ENCODE assay signal across 10 cellular contexts in genomic region chr11:73414977-73415492, GRCh38. TPM values are rescaled to one million over a fixed set of nuclear protein-coding genes. Genes with fewer than 3 reads are reported as not detected.
DNase-seq lines count a peak whose midpoint lies in the region; ATAC-seq and TF ChIP-seq lines count a peak whose summit lies in the region.
"Had no signal": no experiment of that assay in that cellular context is flagged by ENCODE, and none has a peak within 500 bp of the region (broad histone marks: within the 10 kb centered on the region; RNA-seq: fewer than 3 reads in every experiment).

No MANE protein-coding gene starts in this region.

- H3K36me3 Mint-ChIP-seq in activated CD8-positive, alpha-beta T cell treated with anti-CD3 and anti-CD28 coated beads for 36 hours (ENCODE audit: low read depth), result no peaks in the 10 kb centered on the region
- H3K36me3 Mint-ChIP-seq in activated naive CD8-positive, alpha-beta T cell treated with anti-CD3 and anti-CD28 coated beads, Interleukin-2, amount 50 U/mL, for 24 hours (ENCODE audit: low read depth), result peaks cover 8% of the 10 kb centered on the region

- DNase-seq in SK-N-SH (no peak), iris pigment epithelial cell (ENCODE audit: low read depth) (peak; percentile 93)
- DNase-seq in activated CD8-positive, alpha-beta T cell treated with anti-CD3 and anti-CD28 coated beads for 36 hours, result no peak
- DNase-seq in activated naive CD8-positive, alpha-beta T cell treated with anti-CD3 and anti-CD28 coated beads, Interleukin-2, amount 50 U/mL, for 24 hours, result no peak
- DNase-seq: activated T-cell treated with anti-CD3 and anti-CD28 coated beads, Interleukin-2, amount 50 U/mL, for 48 hours; foreskin keratinocyte had no signal

- intact Hi-C loops in activated CD8-positive, alpha-beta T cell treated with anti-CD3 and anti-CD28 coated beads for 36 hours (cut with micrococcal nuclease), result no loop called here

- no peak for ATAC-seq in SK-N-SH treated with all-trans-retinoic acid at 6 μM for 48 hours
- peak; percentile 10 for ATAC-seq in activated CD8-positive, alpha-beta T cell treated with anti-CD3 and anti-CD28 coated beads for 36 hours
- ATAC-seq in activated naive CD8-positive, alpha-beta T cell treated with anti-CD3 and anti-CD28 coated beads, Interleukin-2, amount 50 U/mL, for 24 hours, result no peak
- ATAC-seq in GM18520 (IDR thresholded peaks at IDR 0.05; ENCODE audit: unreplicated experiment), result no peak
- ATAC-seq in HG03095 (IDR thresholded peaks at IDR 0.05; ENCODE audit: unreplicated experiment), result no peak
- ATAC-seq: foreskin keratinocyte had no signal

- no peak for TF ChIP-seq RAD21 in SK-N-SH (IDR thresholded peaks at IDR 0.05; ENCODE audit: low read length)

- H3K27ac Mint-ChIP-seq in activated CD8-positive, alpha-beta T cell treated with anti-CD3 and anti-CD28 coated beads for 36 hours, result no peak overlapping the region
- H3K27ac Mint-ChIP-seq in activated naive CD8-positive, alpha-beta T cell treated with anti-CD3 and anti-CD28 coated beads, Interleukin-2, amount 50 U/mL, for 24 hours, result no peak overlapping the region

- H3K4me2 ChIP-seq in SK-N-SH, result peak overlapping the region; percentile 25; the same call in 1 of the 2 replicates

- H3K27me3 ChIP-seq in SK-N-SH (ENCODE audit: insufficient read depth), result no peaks in the 10 kb centered on the region
- H3K27me3 ChIP-seq: foreskin keratinocyte had no signal

- H3F3A ChIP-seq in SK-N-SH (replicated peaks; ENCODE audit: insufficient read depth), result peaks cover 25% of the 10 kb centered on the region

- no peaks in the 10 kb centered on the region for H3K9me2 ChIP-seq in SK-N-SH

- no peak overlapping the region for H3K4me3 ChIP-seq in SK-N-SH (ENCODE audit: low read depth in 2 of 2, low read length in 1 of 2)

- peak overlapping the region; percentile 45; the same call in 1 of the 2 replicates for H3K9ac ChIP-seq in SK-N-SH

- peaks cover 8 to 9% of the 10 kb centered on the region in 2 experiments for H3K36me3 ChIP-seq in SK-N-SH (replicated peaks in 1 of 2; ENCODE audit: control insufficient read depth in 1 of 2, insufficient read depth in 2 of 2, low read length in 1 of 2)

- no peaks in the 10 kb centered on the region for H3K9me3 ChIP-seq in SK-N-SH

- POLR2A ChIA-PET in SK-N-SH (lab: Yijun Ruan, JAX), result no interaction called here
- POLR2A ChIA-PET in activated CD8-positive, alpha-beta T cell treated with anti-CD3 and anti-CD28 coated beads for 36 hours (lab: Charles Lee), result no interaction called here

- H3K4me3 Mint-ChIP-seq in activated CD8-positive, alpha-beta T cell treated with anti-CD3 and anti-CD28 coated beads for 36 hours, result no peak overlapping the region
- H3K4me3 Mint-ChIP-seq in activated naive CD8-positive, alpha-beta T cell treated with anti-CD3 and anti-CD28 coated beads, Interleukin-2, amount 50 U/mL, for 24 hours, result no peak overlapping the region

- H3K4me1 Mint-ChIP-seq in activated CD8-positive, alpha-beta T cell treated with anti-CD3 and anti-CD28 coated beads for 36 hours (ENCODE audit: low read depth), result peaks cover 3% of the 10 kb centered on the region
- peaks cover 2% of the 10 kb centered on the region for H3K4me1 Mint-ChIP-seq in activated naive CD8-positive, alpha-beta T cell treated with anti-CD3 and anti-CD28 coated beads, Interleukin-2, amount 50 U/mL, for 24 hours

- H3K27me3 Mint-ChIP-seq in activated CD8-positive, alpha-beta T cell treated with anti-CD3 and anti-CD28 coated beads for 36 hours, result no peaks in the 10 kb centered on the region
- no peaks in the 10 kb centered on the region for H3K27me3 Mint-ChIP-seq in activated naive CD8-positive, alpha-beta T cell treated with anti-CD3 and anti-CD28 coated beads, Interleukin-2, amount 50 U/mL, for 24 hours

- CTCF ChIA-PET in SK-N-SH (lab: Yijun Ruan, JAX), result interaction anchor here (0.8 to 5.8 kb wide), 6 partner anchors 9 to 246 kb away, joined by 3 to 24 read pairs (median 6); no protein-coding TSS in a partner anchor
- CTCF ChIA-PET in activated CD8-positive, alpha-beta T cell treated with anti-CD3 and anti-CD28 coated beads for 36 hours (lab: Charles Lee), result interaction anchor here (0.9 to 3.2 kb wide), 11 partner anchors 8 to 246 kb away, joined by 3 to 15 read pairs (median 5); no protein-coding TSS in a partner anchor

- no peaks in the 10 kb centered on the region for H3K79me2 ChIP-seq in SK-N-SH (ENCODE audit: insufficient read depth)

- TF ChIP-seq EP300 in SK-N-SH (IDR thresholded peaks at IDR 0.05; ENCODE audit: borderline replicate concordance in 1 of 2, low read depth in 1 of 2, low read length in 1 of 2), result no peak

- TF ChIP-seq CTCF in SK-N-SH (IDR thresholded peaks at IDR 0.05), result no peak
- TF ChIP-seq CTCF in activated CD8-positive, alpha-beta T cell treated with anti-CD3 and anti-CD28 coated beads for 36 hours (IDR thresholded peaks at IDR 0.05), result no peak

- H3K27ac ChIP-seq in SK-N-SH (ENCODE audit: low read depth in 2 of 2, low read length in 1 of 2) (peak overlapping the region; percentile 50 to 83; a peak in 3 of 4 replicates), temporal lobe (ENCODE audit: low read depth, low read length) (peak overlapping the region; percentile 91)
- H3K27ac ChIP-seq: foreskin keratinocyte had no signal

- H3K9me3 Mint-ChIP-seq in activated CD8-positive, alpha-beta T cell treated with anti-CD3 and anti-CD28 coated beads for 36 hours, result no peaks in the 10 kb centered on the region
- H3K9me3 Mint-ChIP-seq in activated naive CD8-positive, alpha-beta T cell treated with anti-CD3 and anti-CD28 coated beads, Interleukin-2, amount 50 U/mL, for 24 hours, result no peaks in the 10 kb centered on the region

- 100% methylated on average over 1 of the region's 1 CpG for WGBS in SK-N-SH (ENCODE audit: low lambda C conversion rate)

- no peaks in the 10 kb centered on the region for H4K20me1 ChIP-seq in SK-N-SH (ENCODE audit: insufficient read depth)

- H3K4me1 ChIP-seq in SK-N-SH (ENCODE audit: control insufficient read depth in 1 of 2, insufficient read depth in 2 of 2, low read depth in 1 of 2, low read length in 1 of 2), result peaks cover 9 to 28% of the 10 kb centered on the region in 2 experiments
- H3K4me1 ChIP-seq: foreskin keratinocyte had no signal

- H2AFZ ChIP-seq in SK-N-SH (ENCODE audit: low read depth), result no peak overlapping the region

TF ChIP-seq in SK-N-SH, 30 proteins besides CTCF, POLR2A, EP300 and RAD21:
- TF ChIP-seq MXI1 (IDR thresholded peaks at IDR 0.05; ENCODE audit: low read depth, low read length) (no peak), MAX (IDR thresholded peaks at IDR 0.05; ENCODE audit: low read depth) (no peak)
TF ChIP-seq in SK-N-SH: peak in this region for 0.

TF ChIP-seq in SK-N-SH treated with all-trans-retinoic acid at 6 μM for 48 hours, 23 proteins besides CTCF, POLR2A, EP300 and RAD21:
- TF ChIP-seq ZC3H10 (CRISPR knock-in tag; IDR thresholded peaks at IDR 0.05) (no peak), POU6F1 (CRISPR knock-in tag; IDR thresholded peaks at IDR 0.05; ENCODE audit: borderline replicate concordance, low read depth) (no peak), TCF4 (CRISPR knock-in tag; IDR thresholded peaks at IDR 0.05; ENCODE audit: borderline replicate concordance) (no peak)

RNA-seq across cellular contexts. Expression of gene RELT, which starts 38.8 kb away (rescaled TPM):
- polyA plus RNA-seq in SK-N-SH (2012; rRNA removed), result 4.3 and 5.5 TPM in 2 replicates
- polyA plus RNA-seq in SK-N-SH (2012; cell fraction: cytosol; rRNA removed), result 1.9 and 2.5 TPM in 2 replicates
- 12.2 and 12.5 TPM in 2 replicates for polyA plus RNA-seq in SK-N-SH (2012; cell fraction: nucleus; rRNA removed)
- 10 to 100 TPM; 26.6 to 29.6 TPM for total RNA-seq in activated CD8-positive, alpha-beta T cell treated with anti-CD3 and anti-CD28 coated beads for 36 hours
- 1.5 TPM for total RNA-seq in temporal lobe

Comparison
In these comparisons a context has a peak if more than half of its experiments do, and no peak if none do; other contexts are left out.
1. RNA of gene RELT, which starts 38.8 kb away (total RNA-seq): 26.6 to 29.6 TPM in activated CD8-positive, alpha-beta T cell treated with anti-CD3 and anti-CD28 coated beads for 36 hours; 1.5 TPM in temporal lobe (single experiment); every median in the first group is over 10 times any median in the second.